1 cellular context compared by ENCODE assay signal in the genomic region with DNA sequence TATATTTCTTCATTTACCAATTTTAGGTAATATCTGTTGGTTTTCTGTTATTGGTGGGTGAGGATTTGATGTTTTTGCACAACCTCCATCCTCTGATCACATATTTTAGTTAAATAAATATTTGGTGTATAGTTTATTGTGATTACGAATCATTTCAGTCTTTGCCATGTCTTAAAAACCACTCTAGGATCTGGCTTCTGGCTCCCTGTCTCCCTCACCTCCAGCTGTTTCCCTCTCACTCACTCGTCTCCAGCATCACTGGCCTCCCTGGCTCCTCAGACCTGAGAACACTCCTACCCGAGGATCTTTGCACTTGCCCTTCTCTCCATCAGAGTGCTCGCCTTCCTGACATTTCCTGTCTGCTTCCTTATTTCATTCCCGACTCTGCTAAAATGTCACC.
TF ChIP-seq lines count a peak whose summit lies in the region.

No MANE protein-coding gene starts in this region.

TF ChIP-seq in HepG2, 621 proteins besides CTCF, POLR2A, EP300 and RAD21:
- TF ChIP-seq ZNF138 (CRISPR knock-in tag; IDR thresholded peaks at IDR 0.05; ENCODE audit: low read depth) (no peak), BCL6 (CRISPR knock-in tag; IDR thresholded peaks at IDR 0.05) (no peak), POLR2AphosphoS5 (IDR thresholded peaks at IDR 0.05; ENCODE audit: low read depth, low read length) (no peak), ZKSCAN1 (IDR thresholded peaks at IDR 0.05; ENCODE audit: low read length) (no peak), ATRX (CRISPR knock-in tag; IDR thresholded peaks at IDR 0.05; ENCODE audit: borderline replicate concordance) (no peak), ZNF44 (CRISPR knock-in tag; IDR thresholded peaks at IDR 0.05) (no peak), MIER2 (CRISPR knock-in tag; IDR thresholded peaks at IDR 0.05) (no peak), NFRKB (IDR thresholded peaks at IDR 0.05) (no peak), TRIM24 (CRISPR knock-in tag; IDR thresholded peaks at IDR 0.05) (no peak), CREM (IDR thresholded peaks at IDR 0.05) (no peak), CREM (CRISPR knock-in tag; IDR thresholded peaks at IDR 0.05) (no peak), SUZ12 (IDR thresholded peaks at IDR 0.05; ENCODE audit: low read depth, low read length) (no peak), ELF1 (CRISPR knock-in tag; IDR thresholded peaks at IDR 0.05) (no peak), LCORL (IDR thresholded peaks at IDR 0.05) (no peak), LCORL (CRISPR knock-in tag; IDR thresholded peaks at IDR 0.05) (no peak)
- TF ChIP-seq, protein P1, sequence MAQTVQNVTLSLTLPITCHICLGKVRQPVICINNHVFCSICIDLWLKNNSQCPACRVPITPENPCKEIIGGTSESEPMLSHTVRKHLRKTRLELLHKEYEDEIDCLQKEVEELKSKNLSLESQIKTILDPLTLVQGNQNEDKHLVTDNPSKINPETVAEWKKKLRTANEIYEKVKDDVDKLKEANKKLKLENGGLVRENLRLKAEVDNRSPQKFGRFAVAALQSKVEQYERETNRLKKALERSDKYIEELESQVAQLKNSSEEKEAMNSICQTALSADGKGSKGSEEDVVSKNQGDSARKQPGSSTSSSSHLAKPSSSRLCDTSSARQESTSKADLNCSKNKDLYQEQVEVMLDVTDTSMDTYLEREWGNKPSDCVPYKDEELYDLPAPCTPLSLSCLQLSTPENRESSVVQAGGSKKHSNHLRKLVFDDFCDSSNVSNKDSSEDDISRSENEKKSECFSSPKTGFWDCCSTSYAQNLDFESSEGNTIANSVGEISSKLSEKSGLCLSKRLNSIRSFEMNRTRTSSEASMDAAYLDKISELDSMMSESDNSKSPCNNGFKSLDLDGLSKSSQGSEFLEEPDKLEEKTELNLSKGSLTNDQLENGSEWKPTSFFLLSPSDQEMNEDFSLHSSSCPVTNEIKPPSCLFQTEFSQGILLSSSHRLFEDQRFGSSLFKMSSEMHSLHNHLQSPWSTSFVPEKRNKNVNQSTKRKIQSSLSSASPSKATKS (CRISPR knock-in tag; IDR thresholded peaks at IDR 0.05), result no peak
- TF ChIP-seq, protein P2, sequence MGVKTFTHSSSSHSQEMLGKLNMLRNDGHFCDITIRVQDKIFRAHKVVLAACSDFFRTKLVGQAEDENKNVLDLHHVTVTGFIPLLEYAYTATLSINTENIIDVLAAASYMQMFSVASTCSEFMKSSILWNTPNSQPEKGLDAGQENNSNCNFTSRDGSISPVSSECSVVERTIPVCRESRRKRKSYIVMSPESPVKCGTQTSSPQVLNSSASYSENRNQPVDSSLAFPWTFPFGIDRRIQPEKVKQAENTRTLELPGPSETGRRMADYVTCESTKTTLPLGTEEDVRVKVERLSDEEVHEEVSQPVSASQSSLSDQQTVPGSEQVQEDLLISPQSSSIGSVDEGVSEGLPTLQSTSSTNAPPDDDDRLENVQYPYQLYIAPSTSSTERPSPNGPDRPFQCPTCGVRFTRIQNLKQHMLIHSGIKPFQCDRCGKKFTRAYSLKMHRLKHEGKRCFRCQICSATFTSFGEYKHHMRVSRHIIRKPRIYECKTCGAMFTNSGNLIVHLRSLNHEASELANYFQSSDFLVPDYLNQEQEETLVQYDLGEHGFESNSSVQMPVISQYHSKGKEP (CRISPR knock-in tag; IDR thresholded peaks at IDR 0.05), result no peak
- TF ChIP-seq, protein P3, sequence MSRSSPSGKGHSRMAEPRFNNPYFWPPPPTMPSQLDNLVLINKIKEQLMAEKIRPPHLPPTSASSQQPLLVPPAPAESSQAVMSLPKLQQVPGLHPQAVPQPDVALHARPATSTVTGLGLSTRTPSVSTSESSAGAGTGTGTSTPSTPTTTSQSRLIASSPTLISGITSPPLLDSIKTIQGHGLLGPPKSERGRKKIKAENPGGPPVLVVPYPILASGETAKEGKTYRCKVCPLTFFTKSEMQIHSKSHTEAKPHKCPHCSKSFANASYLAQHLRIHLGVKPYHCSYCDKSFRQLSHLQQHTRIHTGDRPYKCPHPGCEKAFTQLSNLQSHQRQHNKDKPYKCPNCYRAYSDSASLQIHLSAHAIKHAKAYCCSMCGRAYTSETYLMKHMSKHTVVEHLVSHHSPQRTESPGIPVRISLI (CRISPR knock-in tag; IDR thresholded peaks at IDR 0.05; ENCODE audit: borderline replicate concordance), result no peak
- TF ChIP-seq, protein P4, sequence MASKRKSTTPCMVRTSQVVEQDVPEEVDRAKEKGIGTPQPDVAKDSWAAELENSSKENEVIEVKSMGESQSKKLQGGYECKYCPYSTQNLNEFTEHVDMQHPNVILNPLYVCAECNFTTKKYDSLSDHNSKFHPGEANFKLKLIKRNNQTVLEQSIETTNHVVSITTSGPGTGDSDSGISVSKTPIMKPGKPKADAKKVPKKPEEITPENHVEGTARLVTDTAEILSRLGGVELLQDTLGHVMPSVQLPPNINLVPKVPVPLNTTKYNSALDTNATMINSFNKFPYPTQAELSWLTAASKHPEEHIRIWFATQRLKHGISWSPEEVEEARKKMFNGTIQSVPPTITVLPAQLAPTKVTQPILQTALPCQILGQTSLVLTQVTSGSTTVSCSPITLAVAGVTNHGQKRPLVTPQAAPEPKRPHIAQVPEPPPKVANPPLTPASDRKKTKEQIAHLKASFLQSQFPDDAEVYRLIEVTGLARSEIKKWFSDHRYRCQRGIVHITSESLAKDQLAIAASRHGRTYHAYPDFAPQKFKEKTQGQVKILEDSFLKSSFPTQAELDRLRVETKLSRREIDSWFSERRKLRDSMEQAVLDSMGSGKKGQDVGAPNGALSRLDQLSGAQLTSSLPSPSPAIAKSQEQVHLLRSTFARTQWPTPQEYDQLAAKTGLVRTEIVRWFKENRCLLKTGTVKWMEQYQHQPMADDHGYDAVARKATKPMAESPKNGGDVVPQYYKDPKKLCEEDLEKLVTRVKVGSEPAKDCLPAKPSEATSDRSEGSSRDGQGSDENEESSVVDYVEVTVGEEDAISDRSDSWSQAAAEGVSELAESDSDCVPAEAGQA (IDR thresholded peaks at IDR 0.05; ENCODE audit: low read depth), result no peak
- TF ChIP-seq, protein P4 (CRISPR knock-in tag; IDR thresholded peaks at IDR 0.05; ENCODE audit: borderline replicate concordance), result no peak
